Comparison of ENCODE assay signal across 9 cellular contexts in the genomic region with DNA sequence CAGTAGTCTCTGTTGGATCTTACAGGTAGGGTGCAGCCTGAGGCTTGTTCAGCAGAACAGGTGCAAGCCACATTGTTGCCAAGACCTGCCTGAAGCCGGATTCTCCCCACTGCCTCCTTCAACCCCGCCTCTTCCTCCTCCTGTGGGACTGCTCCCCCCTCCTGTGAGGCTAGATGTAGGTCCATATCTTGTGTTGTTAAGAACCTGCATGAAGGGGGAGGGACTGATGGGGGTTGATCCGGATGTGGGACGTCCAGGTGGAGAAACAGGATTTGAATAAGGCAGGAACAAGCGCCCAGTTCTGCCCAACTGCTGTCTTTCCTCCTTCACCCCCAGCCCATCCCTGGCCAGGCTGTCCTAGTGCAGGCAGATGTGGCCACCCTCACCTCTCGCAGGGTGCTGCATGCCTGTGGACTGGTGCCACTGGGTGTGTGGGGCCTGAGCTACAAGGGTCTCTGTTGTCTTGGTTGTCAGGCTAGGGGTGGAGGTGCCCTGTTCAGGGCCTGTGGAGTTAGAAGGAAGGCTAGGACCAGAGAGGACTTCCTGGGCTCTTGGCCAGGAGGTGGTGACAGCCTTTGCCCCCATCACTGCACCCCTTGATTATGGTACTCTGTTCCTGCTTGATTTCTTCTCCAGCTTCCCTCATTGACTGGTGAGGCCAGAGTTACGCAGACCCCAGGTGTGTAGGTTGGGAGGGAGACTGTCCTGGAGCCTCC. TPM values are rescaled to one million over a fixed set of nuclear protein-coding genes. Genes with fewer than 3 reads are reported as not detected.
DNase-seq lines count a peak whose midpoint lies in the region; ATAC-seq and TF ChIP-seq lines count a peak whose summit lies in the region.
"Had no signal": no experiment of that assay in that cellular context is flagged by ENCODE, and none has a peak within 500 bp of the region (broad histone marks: within the 10 kb centered on the region; RNA-seq: fewer than 3 reads in every experiment).

No MANE protein-coding gene starts in this region.

- TF ChIP-seq POLR2A in prostate gland (IDR thresholded peaks at IDR 0.05), result peak; percentile 55

- peak overlapping the region; percentile 76; the same call in 1 of the 2 replicates for H3K27ac ChIP-seq in RWPE1
- peak overlapping the region; percentile 100 for H3K27ac ChIP-seq in prostate gland

- intact Hi-C loops in prostate gland (cut with DNase I), result no loop called here

- TF ChIP-seq CTCF in RWPE1 (conservative IDR thresholded peaks at IDR 0.05; ENCODE audit: low read depth) (no peak), prostate gland (IDR thresholded peaks at IDR 0.05) (no peak)

- CTCF ChIA-PET in RWPE1 (lab: Yijun Ruan, JAX), result interaction anchor here (0.5 to 3.2 kb wide), 4 partner anchors 27 to 75 kb away, joined by 3 to 19 read pairs (median 5); no protein-coding TSS in a partner anchor

- no peaks in the 10 kb centered on the region for H3K4me1 ChIP-seq in endocrine pancreas (ENCODE audit: control insufficient read depth, insufficient read depth, low read length)
- H3K4me1 ChIP-seq in prostate gland (replicated peaks), result peaks cover 29% of the 10 kb centered on the region

- 38% methylated on average over 7 of the region's 7 CpGs for WGBS in prostate gland

- POLR2A ChIA-PET in RWPE1 (lab: Yijun Ruan, JAX; ENCODE audit: low non-redundant PET), result no interaction called here

- peak overlapping the region; percentile 93 for H3K9ac ChIP-seq in endocrine pancreas (ENCODE audit: control insufficient read depth, insufficient read depth, low read length)

- peak overlapping the region; percentile 75 for H3K4me3 ChIP-seq in endocrine pancreas (ENCODE audit: control insufficient read depth, insufficient read depth, low read length)
- peak overlapping the region; percentile 54 to 85 for H3K4me3 ChIP-seq in prostate gland

- no peaks in the 10 kb centered on the region for H3K9me3 ChIP-seq in endocrine pancreas (ENCODE audit: control insufficient read depth, low read length)
- no peaks in the 10 kb centered on the region for H3K9me3 ChIP-seq in prostate gland

- peak; percentile 31 for DNase-seq in ELF-1 (ENCODE audit: low read depth, low spot score)
- DNase-seq in RWPE1 (ENCODE audit: low spot score), result no peak
- peak; percentile 85 for DNase-seq in prostate gland (ENCODE audit: low spot score)
- no peak for DNase-seq in mucosa of gallbladder (ENCODE audit: low spot score)

- H3K27me3 ChIP-seq in endocrine pancreas (ENCODE audit: control insufficient read depth, insufficient read depth, low read length), result no peaks in the 10 kb centered on the region
- no peaks in the 10 kb centered on the region for H3K27me3 ChIP-seq in prostate gland (replicated peaks; ENCODE audit: insufficient read depth)

- ATAC-seq in HG03175 (IDR thresholded peaks at IDR 0.05; ENCODE audit: unreplicated experiment), result no peak
- no peak for ATAC-seq in HG03442 (IDR thresholded peaks at IDR 0.05; ENCODE audit: unreplicated experiment)
- ATAC-seq in GM18502 (IDR thresholded peaks at IDR 0.05; ENCODE audit: poor library complexity, unreplicated experiment), result no peak

- H3K36me3 ChIP-seq in endocrine pancreas (ENCODE audit: control insufficient read depth, insufficient read depth, low read length) (peaks cover 19% of the 10 kb centered on the region), prostate gland (peaks cover 6 to 9% of the 10 kb centered on the region in 2 donors)

RNA-seq across cellular contexts. Expression of a gene that starts 1.4 kb away (rescaled TPM):
- total RNA-seq in prostate gland, result 100 to 1,000 TPM in 1 of 2 donors, 10 to 100 TPM in 1; 85.1 to 125 TPM
- 131 TPM for total RNA-seq in mucosa of gallbladder

RNA-seq across cellular contexts. Expression of a gene that starts 17.1 kb away (rescaled TPM):
- total RNA-seq in prostate gland, result 10 to 100 TPM; 60.0 to 64.1 TPM
- total RNA-seq in mucosa of gallbladder, result 38.6 TPM

RNA-seq across cellular contexts. Expression of a gene that starts 26.9 kb away (rescaled TPM):
- total RNA-seq in prostate gland (10 to 100 TPM in 1 of 2 donors, 1 to 10 TPM in 1; 7.5 to 30.2 TPM), mucosa of gallbladder (0.46 TPM)
- total RNA-seq: kidney epithelial cell had no signal

RNA-seq across cellular contexts. Expression of a gene that starts 45.9 kb away (rescaled TPM):
- 10 to 100 TPM; 16.5 to 38.6 TPM for total RNA-seq in prostate gland
- total RNA-seq in mucosa of gallbladder, result 23.9 TPM

Comparison
In these comparisons a context has a peak if more than half of its experiments do, and no peak if none do; other contexts are left out.
1. DNase-seq: peak in ELF-1 (single experiment) and prostate gland (single experiment); none in RWPE1 (single experiment) and mucosa of gallbladder (single experiment).